Comparison of ENCODE assay signal across 1 cellular context in the genomic region with DNA sequence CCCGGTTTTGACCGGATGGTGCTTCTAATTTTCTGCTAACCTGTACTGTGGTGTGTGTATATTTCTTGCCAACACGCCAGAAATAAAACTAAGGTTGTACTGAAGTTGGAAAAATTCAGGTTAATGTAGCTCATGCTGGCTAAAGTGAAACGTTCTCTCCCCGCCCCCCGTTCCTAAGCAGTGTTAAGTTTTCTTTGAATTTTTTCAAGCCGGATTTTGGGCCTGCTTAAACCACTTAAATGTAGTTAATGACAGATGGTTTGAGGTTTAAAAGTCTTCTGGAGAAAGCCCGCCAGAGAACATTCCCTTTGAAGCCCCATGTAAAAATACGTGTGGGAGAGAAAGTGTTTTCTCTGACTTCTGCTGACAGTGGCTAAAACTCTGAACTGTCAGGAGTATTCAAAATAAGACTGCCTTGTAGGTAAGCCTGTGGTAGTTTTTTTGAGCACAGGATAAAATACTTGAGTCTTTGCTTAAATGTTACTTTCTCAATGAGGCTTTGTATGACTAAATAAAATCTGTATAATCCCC.
TF ChIP-seq lines count a peak whose summit lies in the region.

No MANE protein-coding gene starts in this region.

TF ChIP-seq in WTC11, 78 proteins besides CTCF, POLR2A, EP300 and RAD21 (continued from another document):
- TF ChIP-seq, protein P1, sequence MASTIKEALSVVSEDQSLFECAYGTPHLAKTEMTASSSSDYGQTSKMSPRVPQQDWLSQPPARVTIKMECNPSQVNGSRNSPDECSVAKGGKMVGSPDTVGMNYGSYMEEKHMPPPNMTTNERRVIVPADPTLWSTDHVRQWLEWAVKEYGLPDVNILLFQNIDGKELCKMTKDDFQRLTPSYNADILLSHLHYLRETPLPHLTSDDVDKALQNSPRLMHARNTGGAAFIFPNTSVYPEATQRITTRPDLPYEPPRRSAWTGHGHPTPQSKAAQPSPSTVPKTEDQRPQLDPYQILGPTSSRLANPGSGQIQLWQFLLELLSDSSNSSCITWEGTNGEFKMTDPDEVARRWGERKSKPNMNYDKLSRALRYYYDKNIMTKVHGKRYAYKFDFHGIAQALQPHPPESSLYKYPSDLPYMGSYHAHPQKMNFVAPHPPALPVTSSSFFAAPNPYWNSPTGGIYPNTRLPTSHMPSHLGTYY (CRISPR knock-in tag; IDR thresholded peaks at IDR 0.05) = peak; percentile 79; the same call in 1 of the 2 replicates
- TF ChIP-seq, protein P2, sequence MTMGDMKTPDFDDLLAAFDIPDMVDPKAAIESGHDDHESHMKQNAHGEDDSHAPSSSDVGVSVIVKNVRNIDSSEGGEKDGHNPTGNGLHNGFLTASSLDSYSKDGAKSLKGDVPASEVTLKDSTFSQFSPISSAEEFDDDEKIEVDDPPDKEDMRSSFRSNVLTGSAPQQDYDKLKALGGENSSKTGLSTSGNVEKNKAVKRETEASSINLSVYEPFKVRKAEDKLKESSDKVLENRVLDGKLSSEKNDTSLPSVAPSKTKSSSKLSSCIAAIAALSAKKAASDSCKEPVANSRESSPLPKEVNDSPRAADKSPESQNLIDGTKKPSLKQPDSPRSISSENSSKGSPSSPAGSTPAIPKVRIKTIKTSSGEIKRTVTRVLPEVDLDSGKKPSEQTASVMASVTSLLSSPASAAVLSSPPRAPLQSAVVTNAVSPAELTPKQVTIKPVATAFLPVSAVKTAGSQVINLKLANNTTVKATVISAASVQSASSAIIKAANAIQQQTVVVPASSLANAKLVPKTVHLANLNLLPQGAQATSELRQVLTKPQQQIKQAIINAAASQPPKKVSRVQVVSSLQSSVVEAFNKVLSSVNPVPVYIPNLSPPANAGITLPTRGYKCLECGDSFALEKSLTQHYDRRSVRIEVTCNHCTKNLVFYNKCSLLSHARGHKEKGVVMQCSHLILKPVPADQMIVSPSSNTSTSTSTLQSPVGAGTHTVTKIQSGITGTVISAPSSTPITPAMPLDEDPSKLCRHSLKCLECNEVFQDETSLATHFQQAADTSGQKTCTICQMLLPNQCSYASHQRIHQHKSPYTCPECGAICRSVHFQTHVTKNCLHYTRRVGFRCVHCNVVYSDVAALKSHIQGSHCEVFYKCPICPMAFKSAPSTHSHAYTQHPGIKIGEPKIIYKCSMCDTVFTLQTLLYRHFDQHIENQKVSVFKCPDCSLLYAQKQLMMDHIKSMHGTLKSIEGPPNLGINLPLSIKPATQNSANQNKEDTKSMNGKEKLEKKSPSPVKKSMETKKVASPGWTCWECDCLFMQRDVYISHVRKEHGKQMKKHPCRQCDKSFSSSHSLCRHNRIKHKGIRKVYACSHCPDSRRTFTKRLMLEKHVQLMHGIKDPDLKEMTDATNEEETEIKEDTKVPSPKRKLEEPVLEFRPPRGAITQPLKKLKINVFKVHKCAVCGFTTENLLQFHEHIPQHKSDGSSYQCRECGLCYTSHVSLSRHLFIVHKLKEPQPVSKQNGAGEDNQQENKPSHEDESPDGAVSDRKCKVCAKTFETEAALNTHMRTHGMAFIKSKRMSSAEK (CRISPR knock-in tag; IDR thresholded peaks at IDR 0.05; ENCODE audit: borderline replicate concordance) = 0 out of 2 replicates have a peak, but pooled peaks have one; percentile 43
TF ChIP-seq in WTC11: peak in this region for 8.
